ENCODE assay signal across 8 cellular contexts in the genomic region with DNA sequence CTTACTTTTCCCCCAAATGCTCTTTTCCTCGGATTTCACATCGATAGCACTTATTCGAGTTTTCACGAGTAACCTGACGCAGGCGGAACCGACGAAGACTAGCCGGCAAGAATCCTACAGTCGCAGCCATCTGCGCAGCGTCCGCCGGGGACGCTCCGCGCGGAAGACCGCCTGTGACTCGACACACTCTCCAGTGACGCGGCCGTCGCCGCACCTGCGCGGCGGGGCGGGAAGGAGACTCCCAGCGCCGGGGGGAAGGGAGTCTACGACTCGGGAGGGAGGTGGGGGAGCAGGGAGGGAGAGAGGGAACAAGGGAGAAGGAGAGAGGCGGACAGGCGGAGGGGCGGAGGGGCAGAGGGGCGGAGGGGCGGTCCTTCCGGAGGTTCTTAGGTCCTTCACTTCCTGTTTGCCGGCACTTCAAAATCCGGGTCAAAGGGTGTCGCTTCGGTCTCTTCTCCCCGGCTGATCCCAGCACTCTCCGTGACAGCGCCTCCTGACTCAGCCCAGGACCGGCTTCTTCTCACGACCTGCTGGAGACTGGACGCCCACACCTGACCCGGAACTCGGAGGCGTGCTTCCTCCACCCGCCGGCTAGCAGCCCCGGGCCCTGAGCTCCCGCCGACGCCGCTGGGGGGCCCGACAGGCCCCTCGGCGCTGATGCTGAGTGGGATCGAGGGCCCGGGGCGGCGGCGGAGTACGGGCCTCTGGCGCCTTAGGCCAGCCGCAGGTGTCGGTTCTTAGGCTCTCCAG. TPM values are rescaled to one million over a fixed set of nuclear protein-coding genes. Genes with fewer than 3 reads are reported as not detected.
DNase-seq lines count a peak whose midpoint lies in the region; TF ChIP-seq lines count a peak whose summit lies in the region.

A gene with protein sequence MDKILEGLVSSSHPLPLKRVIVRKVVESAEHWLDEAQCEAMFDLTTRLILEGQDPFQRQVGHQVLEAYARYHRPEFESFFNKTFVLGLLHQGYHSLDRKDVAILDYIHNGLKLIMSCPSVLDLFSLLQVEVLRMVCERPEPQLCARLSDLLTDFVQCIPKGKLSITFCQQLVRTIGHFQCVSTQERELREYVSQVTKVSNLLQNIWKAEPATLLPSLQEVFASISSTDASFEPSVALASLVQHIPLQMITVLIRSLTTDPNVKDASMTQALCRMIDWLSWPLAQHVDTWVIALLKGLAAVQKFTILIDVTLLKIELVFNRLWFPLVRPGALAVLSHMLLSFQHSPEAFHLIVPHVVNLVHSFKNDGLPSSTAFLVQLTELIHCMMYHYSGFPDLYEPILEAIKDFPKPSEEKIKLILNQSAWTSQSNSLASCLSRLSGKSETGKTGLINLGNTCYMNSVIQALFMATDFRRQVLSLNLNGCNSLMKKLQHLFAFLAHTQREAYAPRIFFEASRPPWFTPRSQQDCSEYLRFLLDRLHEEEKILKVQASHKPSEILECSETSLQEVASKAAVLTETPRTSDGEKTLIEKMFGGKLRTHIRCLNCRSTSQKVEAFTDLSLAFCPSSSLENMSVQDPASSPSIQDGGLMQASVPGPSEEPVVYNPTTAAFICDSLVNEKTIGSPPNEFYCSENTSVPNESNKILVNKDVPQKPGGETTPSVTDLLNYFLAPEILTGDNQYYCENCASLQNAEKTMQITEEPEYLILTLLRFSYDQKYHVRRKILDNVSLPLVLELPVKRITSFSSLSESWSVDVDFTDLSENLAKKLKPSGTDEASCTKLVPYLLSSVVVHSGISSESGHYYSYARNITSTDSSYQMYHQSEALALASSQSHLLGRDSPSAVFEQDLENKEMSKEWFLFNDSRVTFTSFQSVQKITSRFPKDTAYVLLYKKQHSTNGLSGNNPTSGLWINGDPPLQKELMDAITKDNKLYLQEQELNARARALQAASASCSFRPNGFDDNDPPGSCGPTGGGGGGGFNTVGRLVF (plus strand): TSS at position 415 of the 750 bp plus-strand sequence. CDS start 534 bp downstream, outside the sequence.

- peak within 1 kb of the TSS; percentile 92 for H3K9ac ChIP-seq in SK-N-MC (ENCODE audit: insufficient read length)

- H3K27ac ChIP-seq in SK-N-MC = peak within 1 kb of the TSS; percentile 89
- H3K27ac ChIP-seq in temporal lobe (ENCODE audit: low read depth, low read length) = peak within 1 kb of the TSS; percentile 90

- no peaks in the 10 kb centered on the region for H3K9me3 ChIP-seq in SK-N-MC (ENCODE audit: low read depth, low read length)

- no peak for TF ChIP-seq CTCF in HFF-Myc (IDR thresholded peaks at IDR 0.05; ENCODE audit: low read depth, low read length, missing control alignments)

- H3K36me3 ChIP-seq in SK-N-MC (ENCODE audit: insufficient read depth, low read length) = peaks cover 17% of the 10 kb centered on the region

- H3K4me3 ChIP-seq in HFF-Myc (replicated peaks; ENCODE audit: low read depth, low read length) (peak within 1 kb of the TSS; percentile 86), SK-N-MC (peak within 1 kb of the TSS; percentile 94)

- DNase-seq in GM04504 (ENCODE audit: low read depth) = peak; percentile 90
- peak; percentile 78 for DNase-seq in HFF-Myc (ENCODE audit: extremely low read depth, low read depth)
- DNase-seq in NAMALWA (ENCODE audit: low spot score) = peak; percentile 92
- DNase-seq in SK-N-MC (ENCODE audit: low read depth, low spot score) = peak; percentile 34
- peak; percentile 91 for DNase-seq in activated naive CD4-positive, alpha-beta T cell treated with anti-CD3 and anti-CD28 coated beads, Interleukin-2, amount 50 U/mL, for 16 hours
- DNase-seq in globus pallidus (ENCODE audit: low spot score) = peak; percentile 95
- DNase-seq in occipital lobe (lab: John Stamatoyannopoulos, UW) = peak; percentile 93

RNA-seq across cellular contexts. Expression of the gene that starts here (rescaled TPM):
- total RNA-seq in occipital lobe = 27.6 TPM
- 17.9 TPM for total RNA-seq in temporal lobe

Comparison
In these comparisons a context has a peak if more than half of its experiments do, and no peak if none do; other contexts are left out.
1. Peak in every context shown above with its lines: DNase-seq, H3K4me3 ChIP-seq and H3K27ac ChIP-seq.
2. DNase-seq: peak in every context shown above with its lines; median percentile 95 in globus pallidus; 93 in occipital lobe; 92 in NAMALWA; 91 in activated naive CD4-positive, alpha-beta T cell treated with anti-CD3 and anti-CD28 coated beads, Interleukin-2, amount 50 U/mL, for 16 hours; 90 in GM04504; 78 in HFF-Myc; 34 in SK-N-MC.